33 cellular contexts compared by ENCODE assay signal in genomic region chr2:216789088-216789487, GRCh38.
DNase-seq lines count a peak whose midpoint lies in the region; ATAC-seq and TF ChIP-seq lines count a peak whose summit lies in the region.
"Had no signal": no experiment of that assay in that cellular context is flagged by ENCODE, and none has a peak within 500 bp of the region (broad histone marks: within the 10 kb centered on the region; RNA-seq: fewer than 3 reads in every experiment).

No MANE protein-coding gene starts in this region.

- no peak for TF ChIP-seq POLR2A in GM18505 (IDR thresholded peaks at IDR 0.05; ENCODE audit: borderline replicate concordance, extremely low read depth, insufficient read depth, insufficient read length)

- no peak for TF ChIP-seq CTCF in fibroblast of villous mesenchyme (IDR thresholded peaks at IDR 0.05; ENCODE audit: insufficient read depth, low read depth, low read length)

- H3K4me3 Mint-ChIP-seq in natural killer cell treated with Interleukin-12 subunit alpha and Interleukin-12 subunit beta and Interleukin-15 and Interleukin-18, amount 100 ng/mL, for 72 hours = no peak overlapping the region
- H3K4me3 Mint-ChIP-seq: activated naive CD8-positive, alpha-beta T cell; activated T-cell treated with anti-CD3 and anti-CD28 coated beads, Interleukin-2, amount 50 U/mL, for 24 hours; immature natural killer cell; naive thymus-derived CD4-positive, alpha-beta T cell; T-cell had no signal

- no peaks in the 10 kb centered on the region for H3K9me3 Mint-ChIP-seq in natural killer cell treated with Interleukin-12 subunit alpha and Interleukin-12 subunit beta and Interleukin-15 and Interleukin-18, amount 100 ng/mL, for 72 hours
- H3K9me3 Mint-ChIP-seq: activated T-cell treated with anti-CD3 and anti-CD28 coated beads, Interleukin-2, amount 50 U/mL, for 24 hours; immature natural killer cell; naive thymus-derived CD4-positive, alpha-beta T cell; T-cell had no signal

- no peaks in the 10 kb centered on the region for H3K36me3 Mint-ChIP-seq in natural killer cell treated with Interleukin-12 subunit alpha and Interleukin-12 subunit beta and Interleukin-15 and Interleukin-18, amount 100 ng/mL, for 72 hours
- H3K36me3 Mint-ChIP-seq: activated naive CD8-positive, alpha-beta T cell; immature natural killer cell; naive thymus-derived CD4-positive, alpha-beta T cell; T-cell had no signal

- no peak overlapping the region for H3K4me3 ChIP-seq in fibroblast of villous mesenchyme (ENCODE audit: low read depth, low read length)
- H3K4me3 ChIP-seq: BLaER1 treated with 17β-estradiol and CSF1 and Interleukin-3, amounts not matched to agents 10 nM and 100 nM; cardiac muscle cell; colonic mucosa; lung; right lobe of liver; tibial nerve had no signal

- peaks cover 7 to 18% of the 10 kb centered on the region in 2 donors for H3K27me3 Mint-ChIP-seq in natural killer cell treated with Interleukin-12 subunit alpha and Interleukin-12 subunit beta and Interleukin-15 and Interleukin-18, amount 100 ng/mL, for 72 hours
- H3K27me3 Mint-ChIP-seq: activated naive CD8-positive, alpha-beta T cell; progenitor cell of endocrine pancreas had no signal

- no peaks in the 10 kb centered on the region for H3K4me1 Mint-ChIP-seq in natural killer cell treated with Interleukin-12 subunit alpha and Interleukin-12 subunit beta and Interleukin-15 and Interleukin-18, amount 100 ng/mL, for 72 hours (ENCODE audit: low read depth in 2 of 2)
- H3K4me1 Mint-ChIP-seq: immature natural killer cell, T-cell had no signal

- ATAC-seq in GM18505 (IDR thresholded peaks at IDR 0.05; ENCODE audit: unreplicated experiment) (no peak), HG03175 (IDR thresholded peaks at IDR 0.05; ENCODE audit: unreplicated experiment) (no peak)
- ATAC-seq in natural killer cell treated with Interleukin-12 subunit alpha and Interleukin-12 subunit beta and Interleukin-15 and Interleukin-18, amount 100 ng/mL, for 72 hours = no peak
- ATAC-seq: left cardiac atrium; naive thymus-derived CD4-positive, alpha-beta T cell; Panc1; right lobe of liver; T-cell had no signal

- DNase-seq in DMS 273 treated with DMSO at 0.1 percent for 48 hours (lab: John Stamatoyannopoulos, UW) (peak; percentile 91), NCI-H1694 (lab: John Stamatoyannopoulos, UW) (peak; percentile 83), NCI-H69 (lab: John Stamatoyannopoulos, UW) (peak; percentile 94), fibroblast of villous mesenchyme (ENCODE audit: low read depth) (peak; percentile 31), GM19238 (ENCODE audit: insufficient read length, low spot score) (no peak)
- no peak for DNase-seq in natural killer cell treated with Interleukin-12 subunit alpha and Interleukin-12 subunit beta and Interleukin-15 and Interleukin-18, amount 100 ng/mL, for 72 hours (ENCODE audit: low spot score)
- DNase-seq: activated effector memory CD4-positive, alpha-beta T cell treated with anti-CD3 and anti-CD28 coated beads, Interleukin-2, amount 50 U/mL, for 16 hours; activated T-cell treated with anti-CD3 and anti-CD28 coated beads, Interleukin-2, amount 50 U/mL, for 24 hours; aorta; Caco-2; colonic mucosa; DMS79; effector CD4-positive, alpha-beta T cell; immature natural killer cell; IMR-90; left cardiac atrium; naive thymus-derived CD4-positive, alpha-beta T cell; NCI-H187 treated with DMSO at 0.1 percent for 48 hours; NCI-H510A treated with DMSO at 0.1 percent for 48 hours; nucleus accumbens; right lobe of liver; SHP77 treated with DMSO at 0.1 percent for 48 hours; stimulated activated CD4-positive, alpha-beta T cell treated with anti-CD3 and anti-CD28 coated beads, Interleukin-4, amount 100 ng/mL, for 1 hour; T-cell had no signal

- no peak overlapping the region for H3K27ac Mint-ChIP-seq in natural killer cell treated with Interleukin-12 subunit alpha and Interleukin-12 subunit beta and Interleukin-15 and Interleukin-18, amount 100 ng/mL, for 72 hours
- H3K27ac Mint-ChIP-seq: activated naive CD8-positive, alpha-beta T cell; activated T-cell treated with anti-CD3 and anti-CD28 coated beads, Interleukin-2, amount 50 U/mL, for 24 hours; immature natural killer cell; naive thymus-derived CD4-positive, alpha-beta T cell; T-cell had no signal

Comparison
In these comparisons a context has a peak if more than half of its experiments do, and no peak if none do; other contexts are left out.
1. DNase-seq: peak in DMS 273 treated with DMSO at 0.1 percent for 48 hours (single experiment), NCI-H1694 (single experiment), NCI-H69 (single experiment) and fibroblast of villous mesenchyme (single experiment); none in GM19238 (single experiment) and natural killer cell treated with Interleukin-12 subunit alpha and Interleukin-12 subunit beta and Interleukin-15 and Interleukin-18, amount 100 ng/mL, for 72 hours (single experiment).